ENCODE assay signal across 8 cellular contexts in genomic region chr2:179272406-179273192, GRCh38. TPM values are rescaled to one million over a fixed set of nuclear protein-coding genes. Genes with fewer than 3 reads are reported as not detected.
DNase-seq lines count a peak whose midpoint lies in the region; ATAC-seq and TF ChIP-seq lines count a peak whose summit lies in the region.

No MANE protein-coding gene starts in this region.

- intact Hi-C loops in Calu3 (cut with micrococcal nuclease; ENCODE audit: unreplicated experiment): loop anchor here (1.0 kb wide), 1 partner anchor 70 kb away; no protein-coding TSS in a partner anchor

- H3K9me3 Mint-ChIP-seq in Calu3 (ENCODE audit: low read depth, unreplicated experiment) (peaks cover 2% of the 10 kb centered on the region), progenitor cell of endocrine pancreas (ENCODE audit: low read depth) (no peaks in the 10 kb centered on the region)

- H3K27me3 Mint-ChIP-seq in Calu3 (ENCODE audit: unreplicated experiment) (no peaks in the 10 kb centered on the region), progenitor cell of endocrine pancreas (no peaks in the 10 kb centered on the region)

- H3K36me3 Mint-ChIP-seq in Calu3 (ENCODE audit: insufficient read depth, unreplicated experiment) (peaks cover 26% of the 10 kb centered on the region), progenitor cell of endocrine pancreas (ENCODE audit: insufficient read depth) (no peaks in the 10 kb centered on the region)

- DNase-seq in Calu3 (no peak), NCI-H69 (lab: John Stamatoyannopoulos, UW) (peak; percentile 76), fibroblast of the aortic adventitia (ENCODE audit: low read depth) (peak; percentile 95), progenitor cell of endocrine pancreas (ENCODE audit: low spot score, unreplicated experiment) (no peak), NCI-H526 treated with DMSO at 0.1 percent for 48 hours (lab: John Stamatoyannopoulos, UW) (no peak)
- DNase-seq in central memory CD4-positive, alpha-beta T cell: no peak

- peak overlapping the region; percentile 20 for H3K4me3 ChIP-seq in fibroblast of the aortic adventitia (ENCODE audit: low read depth, low read length)

- peak overlapping the region; percentile 2 for H3K27ac Mint-ChIP-seq in Calu3 (ENCODE audit: unreplicated experiment)
- peak overlapping the region; percentile 92 for H3K27ac Mint-ChIP-seq in progenitor cell of endocrine pancreas

- TF ChIP-seq CTCF in Calu3 (IDR thresholded peaks at IDR 0.05; ENCODE audit: unreplicated experiment) (no peak), fibroblast of the aortic adventitia (IDR thresholded peaks at IDR 0.05; ENCODE audit: insufficient read depth, low read length) (no peak), progenitor cell of endocrine pancreas (IDR thresholded peaks at IDR 0.05; ENCODE audit: unreplicated experiment) (no peak)

- ATAC-seq in HG02970 (IDR thresholded peaks at IDR 0.05; ENCODE audit: low FRiP score, unreplicated experiment): no peak
- ATAC-seq in GM21423 (IDR thresholded peaks at IDR 0.05; ENCODE audit: unreplicated experiment): no peak

- peak overlapping the region; percentile 53 for H3K4me3 Mint-ChIP-seq in Calu3 (ENCODE audit: low read depth, unreplicated experiment)
- H3K4me3 Mint-ChIP-seq in progenitor cell of endocrine pancreas (ENCODE audit: low read depth): peak overlapping the region; percentile 48

- CTCF ChIA-PET in Calu3 (lab: Charles Lee): interaction anchor here (0.7 to 1.5 kb wide), 2 partner anchors 10 to 33 kb away, joined by 4 to 7 read pairs; no protein-coding TSS in a partner anchor

- BruUV-seq in Calu3 (replicated peaks; lab: Mats Ljungman, UMichigan): TSS peak; percentile 44

- H3K4me1 Mint-ChIP-seq in Calu3 (ENCODE audit: low read depth, unreplicated experiment): peaks cover 79% of the 10 kb centered on the region
- H3K4me1 Mint-ChIP-seq in progenitor cell of endocrine pancreas (ENCODE audit: low read depth): peaks cover 36% of the 10 kb centered on the region

RNA-seq across cellular contexts. Expression of gene SESTD1, which starts 8.0 kb away (rescaled TPM):
- 135 and 145 TPM in 2 replicates for total RNA-seq in Calu3 (2022)
- 53.3 and 62.3 TPM in 2 replicates for total RNA-seq in fibroblast of the aortic adventitia (ENCODE audit: low replicate concordance)
- 101 and 108 TPM in 2 replicates for total RNA-seq in progenitor cell of endocrine pancreas

Comparison
In these comparisons a context has a peak if more than half of its experiments do, and no peak if none do; other contexts are left out.
1. DNase-seq: peak in NCI-H69 (single experiment) and fibroblast of the aortic adventitia (single experiment); none in Calu3 (single experiment), progenitor cell of endocrine pancreas (single experiment), central memory CD4-positive, alpha-beta T cell (single experiment) and NCI-H526 treated with DMSO at 0.1 percent for 48 hours (single experiment).